Comparison of ENCODE assay signal across 1 cellular context in the genomic region with DNA sequence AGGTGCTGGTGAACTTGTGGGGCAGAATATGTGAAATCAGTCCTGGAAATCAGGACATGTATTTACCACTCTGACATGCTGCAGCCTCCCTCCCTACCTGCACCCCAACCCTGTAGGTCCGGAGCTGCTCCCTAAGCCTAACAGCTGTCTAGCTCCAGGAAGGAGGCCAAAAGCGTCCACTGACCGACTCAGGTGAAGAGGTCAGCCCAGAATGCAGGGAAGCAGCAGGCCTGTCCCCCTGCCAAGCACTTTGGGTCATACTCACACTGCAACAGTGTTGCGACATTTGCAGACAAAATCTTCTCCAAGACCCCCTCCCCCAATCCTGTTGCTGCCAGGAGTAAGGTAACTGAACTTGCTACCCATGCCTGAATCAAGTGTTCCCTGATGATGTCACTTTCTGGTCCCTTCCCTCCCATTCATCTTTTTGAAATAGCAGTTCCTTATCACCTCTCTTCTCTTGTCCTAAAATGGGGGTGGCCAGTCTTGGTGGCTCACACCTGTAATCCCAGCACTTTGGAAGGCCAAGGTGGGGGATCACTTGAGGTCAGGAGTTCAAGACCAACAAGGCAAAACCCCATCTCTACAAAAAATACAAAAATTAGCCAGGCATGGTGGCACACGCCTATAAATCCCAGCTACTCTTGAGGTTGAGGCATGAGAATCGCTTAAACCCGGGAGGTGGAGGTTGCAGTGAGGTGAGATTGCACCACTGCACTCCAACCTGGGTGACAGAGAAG.
TF ChIP-seq lines count a peak whose summit lies in the region.

No MANE protein-coding gene starts in this region.

TF ChIP-seq in HEK293, 187 proteins besides CTCF, POLR2A, EP300 and RAD21 (continued from another document):
- TF ChIP-seq, protein P1, sequence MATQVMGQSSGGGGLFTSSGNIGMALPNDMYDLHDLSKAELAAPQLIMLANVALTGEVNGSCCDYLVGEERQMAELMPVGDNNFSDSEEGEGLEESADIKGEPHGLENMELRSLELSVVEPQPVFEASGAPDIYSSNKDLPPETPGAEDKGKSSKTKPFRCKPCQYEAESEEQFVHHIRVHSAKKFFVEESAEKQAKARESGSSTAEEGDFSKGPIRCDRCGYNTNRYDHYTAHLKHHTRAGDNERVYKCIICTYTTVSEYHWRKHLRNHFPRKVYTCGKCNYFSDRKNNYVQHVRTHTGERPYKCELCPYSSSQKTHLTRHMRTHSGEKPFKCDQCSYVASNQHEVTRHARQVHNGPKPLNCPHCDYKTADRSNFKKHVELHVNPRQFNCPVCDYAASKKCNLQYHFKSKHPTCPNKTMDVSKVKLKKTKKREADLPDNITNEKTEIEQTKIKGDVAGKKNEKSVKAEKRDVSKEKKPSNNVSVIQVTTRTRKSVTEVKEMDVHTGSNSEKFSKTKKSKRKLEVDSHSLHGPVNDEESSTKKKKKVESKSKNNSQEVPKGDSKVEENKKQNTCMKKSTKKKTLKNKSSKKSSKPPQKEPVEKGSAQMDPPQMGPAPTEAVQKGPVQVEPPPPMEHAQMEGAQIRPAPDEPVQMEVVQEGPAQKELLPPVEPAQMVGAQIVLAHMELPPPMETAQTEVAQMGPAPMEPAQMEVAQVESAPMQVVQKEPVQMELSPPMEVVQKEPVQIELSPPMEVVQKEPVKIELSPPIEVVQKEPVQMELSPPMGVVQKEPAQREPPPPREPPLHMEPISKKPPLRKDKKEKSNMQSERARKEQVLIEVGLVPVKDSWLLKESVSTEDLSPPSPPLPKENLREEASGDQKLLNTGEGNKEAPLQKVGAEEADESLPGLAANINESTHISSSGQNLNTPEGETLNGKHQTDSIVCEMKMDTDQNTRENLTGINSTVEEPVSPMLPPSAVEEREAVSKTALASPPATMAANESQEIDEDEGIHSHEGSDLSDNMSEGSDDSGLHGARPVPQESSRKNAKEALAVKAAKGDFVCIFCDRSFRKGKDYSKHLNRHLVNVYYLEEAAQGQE (tag by site-specific recombination; IDR thresholded peaks at IDR 0.05): no peak
- TF ChIP-seq ZNF133 (tag by site-specific recombination; IDR thresholded peaks at IDR 0.05) (no peak), ZNF423 (tag by site-specific recombination; IDR thresholded peaks at IDR 0.05) (no peak), ZNF521 (tag by site-specific recombination; IDR thresholded peaks at IDR 0.05) (no peak), ZNF366 (tag by site-specific recombination; conservative IDR thresholded peaks at IDR 0.05) (no peak), ZFP69B (tag by site-specific recombination; IDR thresholded peaks at IDR 0.05) (no peak), SCRT1 (tag by site-specific recombination; IDR thresholded peaks at IDR 0.05; ENCODE audit: borderline replicate concordance) (no peak; the same call in none of the 2 replicates), ZNF623 (tag by site-specific recombination; IDR thresholded peaks at IDR 0.05) (no peak), ZFHX2 (tag by site-specific recombination; conservative IDR thresholded peaks at IDR 0.05) (no peak), ZBTB7A (tag by site-specific recombination; IDR thresholded peaks at IDR 0.05; ENCODE audit: low read depth) (no peak), SETDB1 (IDR thresholded peaks at IDR 0.05; ENCODE audit: insufficient read length, low read length) (no peak), ZNF701 (tag by site-specific recombination; IDR thresholded peaks at IDR 0.05) (no peak), ZNF426 (tag by site-specific recombination; IDR thresholded peaks at IDR 0.05) (no peak), HOXC10 (CRISPR knock-in tag; IDR thresholded peaks at IDR 0.05) (no peak)
- TF ChIP-seq, protein P2, sequence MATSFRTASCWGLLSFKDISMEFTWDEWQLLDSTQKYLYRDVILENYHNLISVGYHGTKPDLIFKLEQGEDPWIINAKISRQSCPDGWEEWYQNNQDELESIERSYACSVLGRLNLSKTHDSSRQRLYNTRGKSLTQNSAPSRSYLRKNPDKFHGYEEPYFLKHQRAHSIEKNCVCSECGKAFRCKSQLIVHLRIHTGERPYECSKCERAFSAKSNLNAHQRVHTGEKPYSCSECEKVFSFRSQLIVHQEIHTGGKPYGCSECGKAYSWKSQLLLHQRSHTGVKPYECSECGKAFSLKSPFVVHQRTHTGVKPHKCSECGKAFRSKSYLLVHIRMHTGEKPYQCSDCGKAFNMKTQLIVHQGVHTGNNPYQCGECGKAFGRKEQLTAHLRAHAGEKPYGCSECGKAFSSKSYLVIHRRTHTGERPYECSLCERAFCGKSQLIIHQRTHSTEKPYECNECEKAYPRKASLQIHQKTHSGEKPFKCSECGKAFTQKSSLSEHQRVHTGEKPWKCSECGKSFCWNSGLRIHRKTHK (tag by site-specific recombination; IDR thresholded peaks at IDR 0.05): no peak
- TF ChIP-seq, protein P3, sequence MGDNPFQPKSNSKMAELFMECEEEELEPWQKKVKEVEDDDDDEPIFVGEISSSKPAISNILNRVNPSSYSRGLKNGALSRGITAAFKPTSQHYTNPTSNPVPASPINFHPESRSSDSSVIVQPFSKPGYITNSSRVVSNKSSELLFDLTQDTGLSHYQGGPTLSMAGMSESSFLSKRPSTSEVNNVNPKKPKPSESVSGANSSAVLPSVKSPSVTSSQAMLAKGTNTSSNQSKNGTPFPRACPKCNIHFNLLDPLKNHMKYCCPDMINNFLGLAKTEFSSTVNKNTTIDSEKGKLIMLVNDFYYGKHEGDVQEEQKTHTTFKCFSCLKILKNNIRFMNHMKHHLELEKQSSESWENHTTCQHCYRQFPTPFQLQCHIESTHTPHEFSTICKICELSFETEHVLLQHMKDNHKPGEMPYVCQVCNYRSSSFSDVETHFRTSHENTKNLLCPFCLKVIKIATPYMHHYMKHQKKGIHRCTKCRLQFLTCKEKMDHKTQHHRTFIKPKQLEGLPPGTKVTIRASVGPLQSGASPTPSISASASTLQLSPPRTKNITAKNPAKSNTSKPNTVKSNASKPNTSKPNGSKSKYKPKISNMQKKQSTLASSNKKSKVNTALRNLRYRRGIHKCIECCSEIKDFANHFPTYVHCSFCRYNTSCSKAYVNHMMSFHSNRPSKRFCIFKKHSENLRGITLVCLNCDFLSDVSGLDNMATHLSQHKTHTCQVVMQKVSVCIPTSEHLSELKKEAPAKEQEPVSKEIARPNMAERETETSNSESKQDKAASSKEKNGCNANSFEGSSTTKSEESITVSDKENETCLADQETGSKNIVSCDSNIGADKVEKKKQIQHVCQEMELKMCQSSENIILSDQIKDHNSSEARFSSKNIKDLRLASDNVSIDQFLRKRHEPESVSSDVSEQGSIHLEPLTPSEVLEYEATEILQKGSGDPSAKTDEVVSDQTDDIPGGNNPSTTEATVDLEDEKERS (tag by site-specific recombination; IDR thresholded peaks at IDR 0.05): no peak
